ENCODE assay signal across 19 cellular contexts in genomic region chr3:86815880-86816279, GRCh38.
DNase-seq lines count a peak whose midpoint lies in the region; ATAC-seq and TF ChIP-seq lines count a peak whose summit lies in the region.
"Had no signal": no experiment of that assay in that cellular context is flagged by ENCODE, and none has a peak within 500 bp of the region (broad histone marks: within the 10 kb centered on the region; RNA-seq: fewer than 3 reads in every experiment).

No MANE protein-coding gene starts in this region.

- H3K9ac ChIP-seq in SK-N-MC (ENCODE audit: insufficient read length), result no peak overlapping the region

- peak overlapping the region; percentile 10 for H2AFZ ChIP-seq in neuron (ENCODE audit: low read depth, low read length)

- H3K27me3 Mint-ChIP-seq in HFFc6 (ENCODE audit: insufficient read depth) (no peaks in the 10 kb centered on the region; the same call in 1 of the 2 replicates), glutamatergic neuron (ENCODE audit: unreplicated experiment) (no peaks in the 10 kb centered on the region)

- DNase-seq in DMS114 treated with DMSO at 0.1 percent for 48 hours (lab: John Stamatoyannopoulos, UW; ENCODE audit: unreplicated experiment) (peak; percentile 66), HFFc6 (peak; percentile 42), SK-N-MC (ENCODE audit: low read depth, low spot score) (no peak), COLO829 (ENCODE audit: low spot score) (no peak), glutamatergic neuron (no peak)
- DNase-seq: AML-193, DMS79, GDM1, KG1, MG63, NCI-H1092 treated with DMSO at 0.1 percent for 48 hours, NCI-H1694, NCI-H446 treated with DMSO at 0.1 percent for 48 hours, NCI-H748 treated with DMSO at 0.1 percent for 48 hours, Peyer's patch, Right ventricle myocardium superior had no signal

- no peak overlapping the region for H3K27ac Mint-ChIP-seq in HFFc6
- no peak overlapping the region for H3K27ac Mint-ChIP-seq in glutamatergic neuron (ENCODE audit: unreplicated experiment)

- peak overlapping the region; percentile 57; the same call in 1 of the 2 replicates for H3K27ac ChIP-seq in SK-N-MC
- H3K27ac ChIP-seq: Peyer's patch had no signal

- no peak for ATAC-seq in GM19455 (IDR thresholded peaks at IDR 0.05; ENCODE audit: unreplicated experiment)
- ATAC-seq in GM18858 (IDR thresholded peaks at IDR 0.05; ENCODE audit: unreplicated experiment), result no peak

- no peak overlapping the region for H3K4me3 Mint-ChIP-seq in HFFc6
- no peak overlapping the region for H3K4me3 Mint-ChIP-seq in glutamatergic neuron (ENCODE audit: unreplicated experiment)

- TF ChIP-seq CTCF in HFFc6 (IDR thresholded peaks at IDR 0.05) (no peak), glutamatergic neuron (IDR thresholded peaks at IDR 0.05; ENCODE audit: partially characterized antibody, unreplicated experiment) (no peak)

- H3K9me3 ChIP-seq in SK-N-MC (ENCODE audit: low read depth, low read length), result no peaks in the 10 kb centered on the region
- H3K9me3 ChIP-seq in neuron (ENCODE audit: low read length), result no peaks in the 10 kb centered on the region
- H3K9me3 ChIP-seq: MG63, Peyer's patch had no signal

- peaks cover 38% of the 10 kb centered on the region for H3K4me1 ChIP-seq in neuron (ENCODE audit: insufficient read depth, low read length)
- H3K4me1 ChIP-seq: Peyer's patch had no signal

- H3K36me3 ChIP-seq in SK-N-MC (ENCODE audit: insufficient read depth, low read length) (no peaks in the 10 kb centered on the region), neuron (ENCODE audit: insufficient read depth, low read length) (no peaks in the 10 kb centered on the region)
- H3K36me3 ChIP-seq: MG63, Peyer's patch had no signal

- H3K4me3 ChIP-seq in SK-N-MC, result no peak overlapping the region
- no peak overlapping the region for H3K4me3 ChIP-seq in neuron (ENCODE audit: low read length)
- H3K4me3 ChIP-seq: MG63, Peyer's patch had no signal

- no peaks in the 10 kb centered on the region for H3K27me3 ChIP-seq in neuron (ENCODE audit: insufficient read depth, low read length)
- H3K27me3 ChIP-seq: MG63, Peyer's patch had no signal

- H3K9me3 Mint-ChIP-seq in HFFc6, result no peaks in the 10 kb centered on the region
- H3K9me3 Mint-ChIP-seq in glutamatergic neuron (ENCODE audit: unreplicated experiment), result no peaks in the 10 kb centered on the region

- H3K4me1 Mint-ChIP-seq in HFFc6 (ENCODE audit: low read depth) (peaks cover 28% of the 10 kb centered on the region), glutamatergic neuron (ENCODE audit: low read depth, unreplicated experiment) (no peaks in the 10 kb centered on the region)

- no peaks in the 10 kb centered on the region for H3K36me3 Mint-ChIP-seq in HFFc6 (ENCODE audit: low read depth)
- no peaks in the 10 kb centered on the region for H3K36me3 Mint-ChIP-seq in glutamatergic neuron (ENCODE audit: unreplicated experiment)

Comparison
In these comparisons a context has a peak if more than half of its experiments do, and no peak if none do; other contexts are left out.
1. DNase-seq: peak in DMS114 treated with DMSO at 0.1 percent for 48 hours (single experiment) and HFFc6 (single experiment); none in SK-N-MC (single experiment), COLO829 (single experiment) and glutamatergic neuron (single experiment).